ENCODE assay signal across 31 cellular contexts in genomic region chr6:155038104-155038503, GRCh38.
"Had no signal": no experiment of that assay in that cellular context is flagged by ENCODE, and none has a peak within 500 bp of the region (broad histone marks: within the 10 kb centered on the region; RNA-seq: fewer than 3 reads in every experiment).

No MANE protein-coding gene starts in this region.

- H3K27ac ChIP-seq: adrenal gland, coronary artery, dorsolateral prefrontal cortex, gastroesophageal sphincter, testis, transverse colon, VCaP had no signal

- H3K36me3 Mint-ChIP-seq: activated CD4-positive, alpha-beta memory T cell treated with anti-CD3 and anti-CD28 coated beads for 36 hours; activated naive CD8-positive, alpha-beta T cell treated with anti-CD3 and anti-CD28 coated beads for 36 hours; immature natural killer cell; naive thymus-derived CD8-positive, alpha-beta T cell had no signal

- H3K36me3 ChIP-seq: adrenal gland, gastroesophageal sphincter, transverse colon had no signal

- H3K27ac Mint-ChIP-seq: activated CD4-positive, alpha-beta memory T cell treated with anti-CD3 and anti-CD28 coated beads for 36 hours; activated CD4-positive, alpha-beta T cell treated with anti-CD3 and anti-CD28 coated beads, Interleukin-2, amount 10 ng/mL, durations not matched to agents 24 days and 14 days; activated naive CD4-positive, alpha-beta T cell treated with anti-CD3 and anti-CD28 coated beads for 36 hours; activated naive CD8-positive, alpha-beta T cell treated with anti-CD3 and anti-CD28 coated beads for 36 hours; activated T-helper 1 cell treated with anti-CD3 and anti-CD28 coated beads, Interleukin-12 subunit alpha, Interleukin-12 subunit beta, Interleukin-2, Interleukin-4 antibody, amounts not matched to agents 30 ng/mL and 10 ng/mL and 1 ng/mL, durations not matched to agents 14 hours and 24 hours and 36 hours; brain; immature natural killer cell; naive thymus-derived CD8-positive, alpha-beta T cell had no signal

- H3K27me3 Mint-ChIP-seq: activated CD4-positive, alpha-beta memory T cell treated with anti-CD3 and anti-CD28 coated beads for 36 hours; brain had no signal

- H3K4me1 ChIP-seq: testis, transverse colon had no signal

- H3K27me3 ChIP-seq: adrenal gland, dorsolateral prefrontal cortex, gastroesophageal sphincter, testis, transverse colon had no signal

- ATAC-seq: gastroesophageal sphincter; left colon; naive thymus-derived CD8-positive, alpha-beta T cell; right cardiac atrium; stimulated activated naive CD8-positive, alpha-beta T cell treated with anti-CD3 and anti-CD28 coated beads, Interleukin-15, Interleukin-2, amounts not matched to agents 100 U/mL and 50 U/mL, for 24 hours had no signal

- H3K4me3 ChIP-seq: adrenal gland, coronary artery, dorsolateral prefrontal cortex, gastroesophageal sphincter, testis, transverse colon had no signal

- H3K9me3 ChIP-seq: adrenal gland, gastroesophageal sphincter, testis, transverse colon had no signal

- DNase-seq: activated CD4-positive, alpha-beta memory T cell treated with anti-CD3 and anti-CD28 coated beads for 36 hours; activated CD4-positive, alpha-beta T cell treated with anti-CD3 and anti-CD28 coated beads, Interleukin-2, amount 10 ng/mL, durations not matched to agents 24 days and 14 days; activated CD4-positive, CD25-positive, alpha-beta regulatory T cell treated with anti-CD3 and anti-CD28 coated beads, Interleukin-2, amount 50 U/mL, for 72 hours; activated CD8-positive, alpha-beta memory T cell treated with anti-CD3 and anti-CD28 coated beads, Interleukin-2, amount 50 U/mL, for 4 hours; activated effector memory CD4-positive, alpha-beta T cell treated with anti-CD3 and anti-CD28 coated beads, Interleukin-2, amount 50 U/mL, for 16 hours; activated naive CD4-positive, alpha-beta T cell treated with anti-CD3 and anti-CD28 coated beads for 36 hours; activated naive CD8-positive, alpha-beta T cell treated with anti-CD3 and anti-CD28 coated beads for 36 hours; activated T-cell treated with anti-CD3 and anti-CD28 coated beads, Interleukin-2, amount 50 U/mL, for 1 hour; adrenal gland; aorta; dorsolateral prefrontal cortex; effector memory CD4-positive, alpha-beta T cell; erythroblast; hippocampal formation; immature natural killer cell; kidney; left colon; midbrain; naive thymus-derived CD8-positive, alpha-beta T cell; right cardiac atrium; stimulated activated CD4-positive, alpha-beta T cell treated with anti-CD3 and anti-CD28 coated beads, Interleukin-15, amount 100 ng/mL, for 24 hours; stimulated activated naive CD8-positive, alpha-beta T cell treated with anti-CD3 and anti-CD28 coated beads, Interleukin-15, Interleukin-2, amounts not matched to agents 100 U/mL and 50 U/mL, for 24 hours; testis; transverse colon had no signal

- H3K9me3 Mint-ChIP-seq: activated CD4-positive, alpha-beta memory T cell treated with anti-CD3 and anti-CD28 coated beads for 36 hours; activated CD4-positive, alpha-beta T cell treated with anti-CD3 and anti-CD28 coated beads, Interleukin-2, amount 10 ng/mL, durations not matched to agents 24 days and 14 days; activated naive CD4-positive, alpha-beta T cell treated with anti-CD3 and anti-CD28 coated beads for 36 hours; activated naive CD8-positive, alpha-beta T cell treated with anti-CD3 and anti-CD28 coated beads for 36 hours; activated T-helper 1 cell treated with anti-CD3 and anti-CD28 coated beads, Interleukin-12 subunit alpha, Interleukin-12 subunit beta, Interleukin-2, Interleukin-4 antibody, amounts not matched to agents 30 ng/mL and 10 ng/mL and 1 ng/mL, durations not matched to agents 14 hours and 24 hours and 36 hours; immature natural killer cell; naive thymus-derived CD8-positive, alpha-beta T cell had no signal

- H3K4me1 Mint-ChIP-seq: activated naive CD8-positive, alpha-beta T cell treated with anti-CD3 and anti-CD28 coated beads for 36 hours; immature natural killer cell; naive thymus-derived CD8-positive, alpha-beta T cell had no signal

- FAIRE-seq: kidney, TTC549, urothelium cell line had no signal

- H3K4me3 Mint-ChIP-seq: activated CD4-positive, alpha-beta memory T cell treated with anti-CD3 and anti-CD28 coated beads for 36 hours; activated CD4-positive, alpha-beta T cell treated with anti-CD3 and anti-CD28 coated beads, Interleukin-2, amount 10 ng/mL, durations not matched to agents 24 days and 14 days; activated naive CD4-positive, alpha-beta T cell treated with anti-CD3 and anti-CD28 coated beads for 36 hours; activated naive CD8-positive, alpha-beta T cell treated with anti-CD3 and anti-CD28 coated beads for 36 hours; activated T-helper 1 cell treated with anti-CD3 and anti-CD28 coated beads, Interleukin-12 subunit alpha, Interleukin-12 subunit beta, Interleukin-2, Interleukin-4 antibody, amounts not matched to agents 30 ng/mL and 10 ng/mL and 1 ng/mL, durations not matched to agents 14 hours and 24 hours and 36 hours; brain; immature natural killer cell; naive thymus-derived CD8-positive, alpha-beta T cell had no signal
